Comparison of ENCODE assay signal across 1 cellular context in the genomic region with DNA sequence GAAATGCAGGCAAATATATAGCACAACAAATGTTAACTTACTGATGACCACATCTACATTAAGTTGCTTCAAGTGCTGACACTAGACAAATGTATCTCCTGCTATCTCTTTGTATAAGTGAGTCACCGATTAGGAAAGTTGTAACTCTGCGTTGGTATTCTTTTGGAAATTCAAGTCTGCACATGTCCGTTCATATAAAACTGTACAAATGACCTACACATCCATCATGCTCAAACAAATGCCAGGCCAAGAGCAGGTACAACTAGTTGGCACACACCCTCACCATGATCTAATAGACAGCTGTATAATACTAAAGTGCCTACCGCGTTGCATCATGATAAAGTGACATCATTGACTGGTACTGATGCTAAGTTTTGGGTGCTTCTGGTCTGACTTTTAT.
TF ChIP-seq lines count a peak whose summit lies in the region.

No MANE protein-coding gene starts in this region.

TF ChIP-seq in SK-N-SH, 30 proteins besides CTCF, POLR2A, EP300 and RAD21 (continued from another document):
- TF ChIP-seq, protein P1, sequence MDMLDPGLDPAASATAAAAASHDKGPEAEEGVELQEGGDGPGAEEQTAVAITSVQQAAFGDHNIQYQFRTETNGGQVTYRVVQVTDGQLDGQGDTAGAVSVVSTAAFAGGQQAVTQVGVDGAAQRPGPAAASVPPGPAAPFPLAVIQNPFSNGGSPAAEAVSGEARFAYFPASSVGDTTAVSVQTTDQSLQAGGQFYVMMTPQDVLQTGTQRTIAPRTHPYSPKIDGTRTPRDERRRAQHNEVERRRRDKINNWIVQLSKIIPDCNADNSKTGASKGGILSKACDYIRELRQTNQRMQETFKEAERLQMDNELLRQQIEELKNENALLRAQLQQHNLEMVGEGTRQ (IDR thresholded peaks at IDR 0.05; ENCODE audit: borderline replicate concordance, low read depth, low read length): no peak
- TF ChIP-seq, protein P2, sequence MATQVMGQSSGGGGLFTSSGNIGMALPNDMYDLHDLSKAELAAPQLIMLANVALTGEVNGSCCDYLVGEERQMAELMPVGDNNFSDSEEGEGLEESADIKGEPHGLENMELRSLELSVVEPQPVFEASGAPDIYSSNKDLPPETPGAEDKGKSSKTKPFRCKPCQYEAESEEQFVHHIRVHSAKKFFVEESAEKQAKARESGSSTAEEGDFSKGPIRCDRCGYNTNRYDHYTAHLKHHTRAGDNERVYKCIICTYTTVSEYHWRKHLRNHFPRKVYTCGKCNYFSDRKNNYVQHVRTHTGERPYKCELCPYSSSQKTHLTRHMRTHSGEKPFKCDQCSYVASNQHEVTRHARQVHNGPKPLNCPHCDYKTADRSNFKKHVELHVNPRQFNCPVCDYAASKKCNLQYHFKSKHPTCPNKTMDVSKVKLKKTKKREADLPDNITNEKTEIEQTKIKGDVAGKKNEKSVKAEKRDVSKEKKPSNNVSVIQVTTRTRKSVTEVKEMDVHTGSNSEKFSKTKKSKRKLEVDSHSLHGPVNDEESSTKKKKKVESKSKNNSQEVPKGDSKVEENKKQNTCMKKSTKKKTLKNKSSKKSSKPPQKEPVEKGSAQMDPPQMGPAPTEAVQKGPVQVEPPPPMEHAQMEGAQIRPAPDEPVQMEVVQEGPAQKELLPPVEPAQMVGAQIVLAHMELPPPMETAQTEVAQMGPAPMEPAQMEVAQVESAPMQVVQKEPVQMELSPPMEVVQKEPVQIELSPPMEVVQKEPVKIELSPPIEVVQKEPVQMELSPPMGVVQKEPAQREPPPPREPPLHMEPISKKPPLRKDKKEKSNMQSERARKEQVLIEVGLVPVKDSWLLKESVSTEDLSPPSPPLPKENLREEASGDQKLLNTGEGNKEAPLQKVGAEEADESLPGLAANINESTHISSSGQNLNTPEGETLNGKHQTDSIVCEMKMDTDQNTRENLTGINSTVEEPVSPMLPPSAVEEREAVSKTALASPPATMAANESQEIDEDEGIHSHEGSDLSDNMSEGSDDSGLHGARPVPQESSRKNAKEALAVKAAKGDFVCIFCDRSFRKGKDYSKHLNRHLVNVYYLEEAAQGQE (IDR thresholded peaks at IDR 0.05; ENCODE audit: low read depth, low read length): no peak
- TF ChIP-seq, protein P3, sequence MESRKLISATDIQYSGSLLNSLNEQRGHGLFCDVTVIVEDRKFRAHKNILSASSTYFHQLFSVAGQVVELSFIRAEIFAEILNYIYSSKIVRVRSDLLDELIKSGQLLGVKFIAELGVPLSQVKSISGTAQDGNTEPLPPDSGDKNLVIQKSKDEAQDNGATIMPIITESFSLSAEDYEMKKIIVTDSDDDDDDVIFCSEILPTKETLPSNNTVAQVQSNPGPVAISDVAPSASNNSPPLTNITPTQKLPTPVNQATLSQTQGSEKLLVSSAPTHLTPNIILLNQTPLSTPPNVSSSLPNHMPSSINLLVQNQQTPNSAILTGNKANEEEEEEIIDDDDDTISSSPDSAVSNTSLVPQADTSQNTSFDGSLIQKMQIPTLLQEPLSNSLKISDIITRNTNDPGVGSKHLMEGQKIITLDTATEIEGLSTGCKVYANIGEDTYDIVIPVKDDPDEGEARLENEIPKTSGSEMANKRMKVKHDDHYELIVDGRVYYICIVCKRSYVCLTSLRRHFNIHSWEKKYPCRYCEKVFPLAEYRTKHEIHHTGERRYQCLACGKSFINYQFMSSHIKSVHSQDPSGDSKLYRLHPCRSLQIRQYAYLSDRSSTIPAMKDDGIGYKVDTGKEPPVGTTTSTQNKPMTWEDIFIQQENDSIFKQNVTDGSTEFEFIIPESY (IDR thresholded peaks at IDR 0.05; ENCODE audit: borderline replicate concordance, low read depth): no peak
